8 cellular contexts compared by ENCODE assay signal in genomic region chr16:23670137-23670776, GRCh38. TPM values are rescaled to one million over a fixed set of nuclear protein-coding genes. Genes with fewer than 3 reads are reported as not detected.
DNase-seq lines count a peak whose midpoint lies in the region; ATAC-seq and TF ChIP-seq lines count a peak whose summit lies in the region.

No MANE protein-coding gene starts in this region.

- DNase-seq in GM13977 (ENCODE audit: low spot score) = peak; percentile 74
- DNase-seq in LHCN-M2 (ENCODE audit: low read depth) = peak; percentile 90
- peak; percentile 95 for DNase-seq in fibroblast of mammary gland (ENCODE audit: low read depth)
- no peak for DNase-seq in aorta
- DNase-seq in lower lobe of right lung = no peak
- DNase-seq in NCI-H2171 (lab: John Stamatoyannopoulos, UW) = no peak
- no peak for DNase-seq in SKM-1 treated with dmso at 0.1 percent for 144 hours (lab: John Stamatoyannopoulos, UW; ENCODE audit: unreplicated experiment)

- peaks cover 8 to 16% of the 10 kb centered on the region in 2 donors for H3K36me3 ChIP-seq in aorta (ENCODE audit: control insufficient read depth in 1 of 2, insufficient read depth in 2 of 2, low read length in 1 of 2)
- H3K36me3 ChIP-seq in lower lobe of right lung = peaks cover 67% of the 10 kb centered on the region

- H3K4me3 ChIP-seq in fibroblast of mammary gland (ENCODE audit: control insufficient read depth, low read depth, low read length) (no peak overlapping the region), aorta (ENCODE audit: low read length in 2 of 2) (no peak overlapping the region), lower lobe of right lung (no peak overlapping the region)

- H3K9me3 ChIP-seq in aorta (ENCODE audit: control insufficient read depth, low read length) (no peaks in the 10 kb centered on the region), lower lobe of right lung (no peaks in the 10 kb centered on the region)

- in situ Hi-C loops in GM13977 (cut with MboI; ENCODE audit: low pct_unique_long_range_greater_than_20kb, low sequenced_read_pairs, unreplicated experiment) = no loop called here

- no peak for TF ChIP-seq CTCF in GM13977 (IDR thresholded peaks at IDR 0.05; ENCODE audit: extremely low read depth, insufficient read depth, missing control alignments)
- no peak for TF ChIP-seq CTCF in fibroblast of mammary gland (conservative IDR thresholded peaks at IDR 0.05; ENCODE audit: control insufficient read depth, insufficient read depth, low read depth, low read length)
- no peak for TF ChIP-seq CTCF in lower lobe of right lung (IDR thresholded peaks at IDR 0.05)

- no peaks in the 10 kb centered on the region for H3K27me3 ChIP-seq in aorta (ENCODE audit: control insufficient read depth in 1 of 2, insufficient read depth in 2 of 2, low read length in 1 of 2)
- H3K27me3 ChIP-seq in lower lobe of right lung (ENCODE audit: low read depth) = no peaks in the 10 kb centered on the region

- intact Hi-C loops in aorta (cut with DNase I) (no loop called here), lower lobe of right lung (cut with DNase I) (no loop called here)

- H3K27ac ChIP-seq in aorta (ENCODE audit: low read depth in 1 of 2, low read length in 2 of 2) (no peak overlapping the region), lower lobe of right lung (no peak overlapping the region)

- ATAC-seq in GM21576 (IDR thresholded peaks at IDR 0.05; ENCODE audit: unreplicated experiment) (peak; percentile 95), aorta (ENCODE audit: low FRiP score) (no peak), lower lobe of right lung (no peak)

- 69 to 79% methylated on average over 4 of the region's 4 CpGs for WGBS in aorta, 2 donors

- no peaks in the 10 kb centered on the region for H3K4me1 ChIP-seq in aorta (ENCODE audit: control insufficient read depth in 1 of 2, insufficient read depth in 2 of 2, low read length in 2 of 2)
- H3K4me1 ChIP-seq in lower lobe of right lung = no peaks in the 10 kb centered on the region

RNA-seq across cellular contexts. Expression of gene PLK1, which starts 8.4 kb away (rescaled TPM):
- total RNA-seq in LHCN-M2 (2014; rRNA removed) = 101 and 102 TPM in 2 replicates
- 68.0 TPM for polyA plus RNA-seq in LHCN-M2 (2012)
- 1 to 10 TPM; 1.6 to 4.7 TPM for total RNA-seq in aorta
- polyA plus RNA-seq in aorta = 1 to 10 TPM in 1 of 2 donors, under 1 TPM in 1; 0.88 to 3.3 TPM
- 2.3 TPM for total RNA-seq in lower lobe of right lung

RNA-seq across cellular contexts. Expression of gene DCTN5, which starts 29.0 kb away (rescaled TPM):
- total RNA-seq in LHCN-M2 (2014; rRNA removed) (59.5 and 68.8 TPM in 2 replicates), aorta (10 to 100 TPM; 40.1 to 44.7 TPM), lower lobe of right lung (42.7 TPM)
- 47.2 TPM for polyA plus RNA-seq in LHCN-M2 (2012)
- polyA plus RNA-seq in aorta = 10 to 100 TPM in 1 of 2 donors, 1 to 10 TPM in 1; 9.0 to 18.1 TPM

RNA-seq across cellular contexts. Expression of gene PALB2, which starts 29.1 kb away (rescaled TPM):
- 21.7 and 24.0 TPM in 2 replicates for total RNA-seq in LHCN-M2 (2014; rRNA removed)
- polyA plus RNA-seq in LHCN-M2 (2012) = 6.7 TPM
- 1 to 10 TPM; 7.7 to 9.5 TPM for total RNA-seq in aorta
- polyA plus RNA-seq in aorta = 10 to 100 TPM in 1 of 2 donors, 1 to 10 TPM in 1; 3.5 to 10.9 TPM
- total RNA-seq in lower lobe of right lung = 12.7 TPM

RNA-seq across cellular contexts. Expression of gene ERN2, which starts 42.8 kb away (rescaled TPM):
- not detected in 2 replicates for total RNA-seq in LHCN-M2 (2014; rRNA removed)
- polyA plus RNA-seq in LHCN-M2 (2012) = not detected
- total RNA-seq in aorta = not detected
- polyA plus RNA-seq in aorta = under 1 TPM; 0.10 to 0.50 TPM
- total RNA-seq in lower lobe of right lung = 4.9 TPM

Comparison
In these comparisons a context has a peak if more than half of its experiments do, and no peak if none do; other contexts are left out.
1. DNase-seq: peak in GM13977 (single experiment), LHCN-M2 (single experiment) and fibroblast of mammary gland (single experiment); none in aorta (0 of 2), lower lobe of right lung (single experiment), NCI-H2171 (single experiment) and SKM-1 treated with dmso at 0.1 percent for 144 hours (single experiment).
2. RNA of gene PLK1, which starts 8.4 kb away (total RNA-seq): 101 to 102 TPM in LHCN-M2; 1.6 to 4.7 TPM in aorta and 2.3 TPM in lower lobe of right lung (single experiment); every median in the first group is over 10 times any median in the second.